ENCODE assay signal across 8 cellular contexts in genomic region chr19:34998777-34999497, GRCh38. TPM values are rescaled to one million over a fixed set of nuclear protein-coding genes. Genes with fewer than 3 reads are reported as not detected.
DNase-seq lines count a peak whose midpoint lies in the region; ATAC-seq and TF ChIP-seq lines count a peak whose summit lies in the region.

No MANE protein-coding gene starts in this region.

- intact Hi-C loops in MCF 10A (cut with micrococcal nuclease) (no loop called here), lower leg skin (cut with DNase I; ENCODE audit: low total_unique reads) (no loop called here), transverse colon (cut with DNase I; ENCODE audit: low total_unique reads) (no loop called here)

- 57 to 61% methylated on average over 13 of the region's 13 CpGs for WGBS in lower leg skin, 2 donors
- WGBS in transverse colon (ENCODE audit: low coverage in 1 of 2), 2 donors = 39 to 44% methylated on average over 8 to 13 of the region's 13 CpGs

- no TSS peak for BruUV-seq in MCF 10A (replicated peaks; lab: Mats Ljungman, UMichigan)

- CTCF ChIA-PET in activated CD4-positive, alpha-beta T cell treated with anti-CD3 and anti-CD28 coated beads, Interleukin-2, amount 10 ng/mL, durations not matched to agents 7 days and 5 days (lab: Charles Lee) = no interaction called here
- CTCF ChIA-PET in MCF 10A (lab: Yijun Ruan, JAX) = no interaction called here

- in situ Hi-C loops in transverse colon (cut with MboI; ENCODE audit: low pct_ligation_motif_present in 1 of 4, low pct_unique_long_range_greater_than_20kb in 1 of 4, low sequenced_read_pairs in 3 of 4) = no loop called here

- H3K27me3 ChIP-seq in transverse colon = no peaks in the 10 kb centered on the region

- TF ChIP-seq CTCF in MCF 10A (IDR thresholded peaks at IDR 0.05; ENCODE audit: unreplicated experiment) = no peak
- no peak for TF ChIP-seq CTCF in lower leg skin (IDR thresholded peaks at IDR 0.05)
- TF ChIP-seq CTCF in transverse colon (IDR thresholded peaks at IDR 0.05) = no peak

- TF ChIP-seq POLR2A in lower leg skin (IDR thresholded peaks at IDR 0.05) (no peak), transverse colon (IDR thresholded peaks at IDR 0.05) (no peak)

- H3K36me3 Mint-ChIP-seq in activated CD4-positive, alpha-beta T cell treated with anti-CD3 and anti-CD28 coated beads, Interleukin-2, amount 10 ng/mL, durations not matched to agents 7 days and 5 days (ENCODE audit: low read depth) = peaks cover 26% of the 10 kb centered on the region
- H3K36me3 Mint-ChIP-seq in MCF 10A (ENCODE audit: insufficient read depth, unreplicated experiment) = peaks cover 6% of the 10 kb centered on the region

- H3K27ac Mint-ChIP-seq in activated CD4-positive, alpha-beta T cell treated with anti-CD3 and anti-CD28 coated beads, Interleukin-2, amount 10 ng/mL, durations not matched to agents 7 days and 5 days = peak overlapping the region; percentile 97
- peak overlapping the region; percentile 86 for H3K27ac Mint-ChIP-seq in MCF 10A (ENCODE audit: low read depth, unreplicated experiment)

- peaks cover 16 to 83% (median 50%) of the 10 kb centered on the region in 4 donors for H3K4me1 ChIP-seq in transverse colon

- H3K9me3 Mint-ChIP-seq in activated CD4-positive, alpha-beta T cell treated with anti-CD3 and anti-CD28 coated beads, Interleukin-2, amount 10 ng/mL, durations not matched to agents 7 days and 5 days = no peaks in the 10 kb centered on the region
- H3K9me3 Mint-ChIP-seq in MCF 10A (ENCODE audit: unreplicated experiment) = no peaks in the 10 kb centered on the region

- peaks cover 69% of the 10 kb centered on the region for H3K4me1 Mint-ChIP-seq in activated CD4-positive, alpha-beta T cell treated with anti-CD3 and anti-CD28 coated beads, Interleukin-2, amount 10 ng/mL, durations not matched to agents 7 days and 5 days
- peaks cover 29% of the 10 kb centered on the region for H3K4me1 Mint-ChIP-seq in MCF 10A (ENCODE audit: insufficient read depth, unreplicated experiment)

- H3K4me3 ChIP-seq in lower leg skin (ENCODE audit: low read depth, poor library complexity, severe bottlenecking) = peak overlapping the region; percentile 67
- H3K4me3 ChIP-seq in transverse colon = peak overlapping the region; percentile 60 to 81 (median 75)

- H3K9me3 ChIP-seq in transverse colon = no peaks in the 10 kb centered on the region

- POLR2A ChIA-PET in activated CD4-positive, alpha-beta T cell treated with anti-CD3 and anti-CD28 coated beads, Interleukin-2, amount 10 ng/mL, durations not matched to agents 7 days and 5 days (lab: Charles Lee) = no interaction called here
- POLR2A ChIA-PET in MCF 10A (lab: Yijun Ruan, JAX) = interaction anchor here (0.7 to 1.8 kb wide), 3 partner anchors 31 to 72 kb away, joined by 3 to 7 read pairs (median 4); partner anchors contain the start of genes ZNF30 and ZNF792

- no peak for DNase-seq in activated CD4-positive, alpha-beta T cell treated with anti-CD3 and anti-CD28 coated beads, Interleukin-2, amount 10 ng/mL, durations not matched to agents 7 days and 5 days
- no peak for DNase-seq in activated CD4-positive, alpha-beta T cell treated with anti-CD3 and anti-CD28 coated beads for 4 hours
- DNase-seq in MCF 10A (ENCODE audit: unreplicated experiment) = no peak
- no peak for DNase-seq in lower leg skin (ENCODE audit: low spot score in 2 of 2)
- DNase-seq in transverse colon = no peak
- DNase-seq in central memory CD4-positive, alpha-beta T cell = no peak

- H3K27ac ChIP-seq in transverse colon = peak overlapping the region; percentile 95 to 98 (median 97)

- ATAC-seq in GM19463 (IDR thresholded peaks at IDR 0.05; ENCODE audit: unreplicated experiment) (no peak), GM19397 (IDR thresholded peaks at IDR 0.05; ENCODE audit: unreplicated experiment) (no peak)

- H3K4me3 Mint-ChIP-seq in activated CD4-positive, alpha-beta T cell treated with anti-CD3 and anti-CD28 coated beads, Interleukin-2, amount 10 ng/mL, durations not matched to agents 7 days and 5 days = peak overlapping the region; percentile 88
- H3K4me3 Mint-ChIP-seq in MCF 10A (ENCODE audit: unreplicated experiment) = peak overlapping the region; percentile 84

- no peaks in the 10 kb centered on the region for H3K36me3 ChIP-seq in transverse colon

- no peaks in the 10 kb centered on the region for H3K27me3 Mint-ChIP-seq in activated CD4-positive, alpha-beta T cell treated with anti-CD3 and anti-CD28 coated beads, Interleukin-2, amount 10 ng/mL, durations not matched to agents 7 days and 5 days
- H3K27me3 Mint-ChIP-seq in MCF 10A (ENCODE audit: insufficient read depth, unreplicated experiment) = no peaks in the 10 kb centered on the region

- no peak for TF ChIP-seq EP300 in transverse colon (IDR thresholded peaks at IDR 0.05; ENCODE audit: low read depth)

RNA-seq across cellular contexts. Expression of gene GRAMD1A, which starts 1.2 kb away (rescaled TPM):
- total RNA-seq in activated CD4-positive, alpha-beta T cell treated with anti-CD3 and anti-CD28 coated beads, Interleukin-2, amount 10 ng/mL, durations not matched to agents 7 days and 5 days = 100 to 1,000 TPM; 106 to 114 TPM
- 46.7 and 48.1 TPM in 2 replicates for total RNA-seq in MCF 10A (2022)
- 10 to 100 TPM; 12.6 to 49.2 (median 20.3) TPM for total RNA-seq in lower leg skin
- total RNA-seq in transverse colon = 10 to 100 TPM; 14.2 to 32.1 (median 21.6) TPM

RNA-seq across cellular contexts. Expression of gene SCN1B, which starts 31.3 kb away (rescaled TPM):
- under 1 TPM; 0.50 to 0.97 TPM for total RNA-seq in activated CD4-positive, alpha-beta T cell treated with anti-CD3 and anti-CD28 coated beads, Interleukin-2, amount 10 ng/mL, durations not matched to agents 7 days and 5 days
- 0.19 and 0.27 TPM in 2 replicates for total RNA-seq in MCF 10A (2022)
- 1 to 10 TPM; 1.1 to 4.4 (median 3.0) TPM for total RNA-seq in lower leg skin
- 10 to 100 TPM in 1 of 4 donors, 1 to 10 TPM in 2, under 1 TPM in 1; 0.60 to 14.2 (median 3.2) TPM for total RNA-seq in transverse colon

RNA-seq across cellular contexts. Expression of gene ZNF792, which starts 34.9 kb away (rescaled TPM):
- total RNA-seq in activated CD4-positive, alpha-beta T cell treated with anti-CD3 and anti-CD28 coated beads, Interleukin-2, amount 10 ng/mL, durations not matched to agents 7 days and 5 days = 10 to 100 TPM; 14.8 to 15.3 TPM
- total RNA-seq in MCF 10A (2022) (0.40 and 1.0 TPM in 2 replicates), lower leg skin (1 to 10 TPM; 2.8 to 6.7 (median 4.7) TPM), transverse colon (1 to 10 TPM; 3.4 to 8.4 (median 6.5) TPM)

RNA-seq across cellular contexts. Expression of gene HPN, which starts 42.6 kb away (rescaled TPM):
- not detected for total RNA-seq in activated CD4-positive, alpha-beta T cell treated with anti-CD3 and anti-CD28 coated beads, Interleukin-2, amount 10 ng/mL, durations not matched to agents 7 days and 5 days
- not detected in 2 replicates for total RNA-seq in MCF 10A (2022)
- total RNA-seq in lower leg skin = 1 to 10 TPM in 2 of 4 donors, under 1 TPM in 1, not detected in 1; 0.45 to 2.0 (median 1.3) TPM
- under 1 TPM in 2 of 4 donors, not detected in 2; 0.32 to 0.68 TPM for total RNA-seq in transverse colon
